Comparison of ENCODE assay signal across 20 cellular contexts in the genomic region with DNA sequence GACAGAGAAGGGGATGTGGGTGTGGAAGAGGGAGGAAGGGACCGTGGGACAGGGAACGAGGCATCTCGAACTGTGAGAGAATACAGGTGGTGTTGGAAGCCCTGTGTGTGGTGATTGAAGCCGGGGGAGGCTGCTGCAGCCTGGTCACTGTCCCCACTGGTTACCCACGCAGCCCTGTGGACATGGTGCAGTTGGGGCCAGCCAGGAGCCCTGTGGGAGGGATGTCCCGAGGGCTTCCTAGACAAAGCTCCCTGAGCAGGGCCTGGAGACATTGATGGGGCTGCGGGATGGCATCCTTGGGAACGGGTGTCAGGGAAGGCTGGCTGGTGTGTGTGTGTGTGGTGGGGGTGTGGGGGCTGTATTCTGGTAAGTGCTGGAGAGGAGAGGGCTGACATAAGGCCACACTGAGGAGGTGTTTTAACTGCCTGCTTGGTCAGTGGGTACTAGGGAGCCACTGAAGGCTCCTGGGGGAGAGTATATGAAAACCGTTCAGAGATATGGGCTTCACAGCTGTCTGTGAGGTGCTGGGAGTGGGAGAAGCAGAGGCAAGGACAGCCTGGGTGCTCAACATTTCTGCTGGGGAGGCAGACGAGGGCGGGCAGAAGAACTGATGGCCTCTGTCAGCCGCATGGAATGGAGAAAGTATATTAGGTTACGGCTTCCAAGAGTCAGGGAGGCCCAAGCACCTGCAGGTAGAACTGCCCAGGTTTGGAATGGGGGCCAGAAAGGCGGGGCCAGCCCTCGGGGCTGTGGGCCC. TPM values are rescaled to one million over a fixed set of nuclear protein-coding genes. Genes with fewer than 3 reads are reported as not detected.
DNase-seq lines count a peak whose midpoint lies in the region; ATAC-seq and TF ChIP-seq lines count a peak whose summit lies in the region.
"Had no signal": no experiment of that assay in that cellular context is flagged by ENCODE, and none has a peak within 500 bp of the region (broad histone marks: within the 10 kb centered on the region; RNA-seq: fewer than 3 reads in every experiment).

No MANE protein-coding gene starts in this region.

- H3K36me3 ChIP-seq in neuronal stem cell (replicated peaks in 1 of 2; ENCODE audit: control insufficient read depth in 2 of 2, insufficient read depth in 2 of 2, low read length in 2 of 2) = no peaks in the 10 kb centered on the region
- H3K36me3 ChIP-seq: uterus had no signal

- H2AFZ ChIP-seq in neuronal stem cell (ENCODE audit: low read length) = no peak overlapping the region

- H3K4me3 Mint-ChIP-seq in stimulated activated naive CD8-positive, alpha-beta T cell treated with anti-CD3 and anti-CD28 coated beads, Interleukin-15, Interleukin-2, amounts not matched to agents 100 ng/mL and 50 ng/mL, for 24 hours = no peak overlapping the region
- peak overlapping the region; percentile 66 for H3K4me3 Mint-ChIP-seq in glutamatergic neuron (ENCODE audit: unreplicated experiment)
- H3K4me3 Mint-ChIP-seq: activated CD4-positive, alpha-beta memory T cell treated with anti-CD3 and anti-CD28 coated beads, Interleukin-2, amount 10 ng/mL, durations not matched to agents 7 days and 5 days had no signal

- H3K4me3 ChIP-seq in neuronal stem cell (ENCODE audit: low read length in 2 of 2) = no peak overlapping the region
- H3K4me3 ChIP-seq in lower leg skin (ENCODE audit: low read depth, poor library complexity, severe bottlenecking) = no peak overlapping the region
- H3K4me3 ChIP-seq: K562, skin epidermis, uterus had no signal

- no peak overlapping the region for H3K27ac ChIP-seq in neuronal stem cell (replicated peaks; ENCODE audit: low read length)
- H3K27ac ChIP-seq: HL-60, uterus had no signal

- TF ChIP-seq POLR2A in lower leg skin (IDR thresholded peaks at IDR 0.05) = no peak

- H3K9me3 Mint-ChIP-seq in stimulated activated naive CD8-positive, alpha-beta T cell treated with anti-CD3 and anti-CD28 coated beads, Interleukin-15, Interleukin-2, amounts not matched to agents 100 ng/mL and 50 ng/mL, for 24 hours = peaks cover 6% of the 10 kb centered on the region
- peaks cover 31% of the 10 kb centered on the region for H3K9me3 Mint-ChIP-seq in glutamatergic neuron (ENCODE audit: unreplicated experiment)
- H3K9me3 Mint-ChIP-seq: immature natural killer cell had no signal

- H2BK12ac ChIP-seq in neuronal stem cell (ENCODE audit: low read length) = peak overlapping the region; percentile 41

- H3K9ac ChIP-seq in neuronal stem cell (ENCODE audit: low read depth, low read length, poor library complexity) = peak overlapping the region; percentile 79

- H3K4me2 ChIP-seq in neuronal stem cell (ENCODE audit: insufficient read depth, low read length, poor library complexity, severe bottlenecking) = no peak overlapping the region

- WGBS in neuronal stem cell (ENCODE audit: extremely low coverage in 2 of 2, insufficient read length in 2 of 2, insufficient replicate concordance in 1 of 2), 2 donors = no CpG with 5 or more reads among the region's 15 CpGs
- 80 to 87% methylated on average over 15 of the region's 15 CpGs for WGBS in lower leg skin, 2 donors

- H2BK5ac ChIP-seq in neuronal stem cell (ENCODE audit: low read length) = peak overlapping the region; percentile 95

- H4K91ac ChIP-seq in neuronal stem cell (ENCODE audit: low read depth, low read length, poor library complexity) = no peak overlapping the region

- peaks cover 5% of the 10 kb centered on the region for H3K4me1 Mint-ChIP-seq in stimulated activated naive CD8-positive, alpha-beta T cell treated with anti-CD3 and anti-CD28 coated beads, Interleukin-15, Interleukin-2, amounts not matched to agents 100 ng/mL and 50 ng/mL, for 24 hours (ENCODE audit: low read depth)
- peaks cover 75% of the 10 kb centered on the region for H3K4me1 Mint-ChIP-seq in glutamatergic neuron (ENCODE audit: low read depth, unreplicated experiment)

- H3K27me3 Mint-ChIP-seq in stimulated activated naive CD8-positive, alpha-beta T cell treated with anti-CD3 and anti-CD28 coated beads, Interleukin-15, Interleukin-2, amounts not matched to agents 100 ng/mL and 50 ng/mL, for 24 hours = no peaks in the 10 kb centered on the region
- H3K27me3 Mint-ChIP-seq in glutamatergic neuron (ENCODE audit: unreplicated experiment) = peaks cover 27% of the 10 kb centered on the region
- H3K27me3 Mint-ChIP-seq: activated CD4-positive, alpha-beta memory T cell treated with anti-CD3 and anti-CD28 coated beads, Interleukin-2, amount 10 ng/mL, durations not matched to agents 7 days and 5 days had no signal

- no peak for TF ChIP-seq CTCF in glutamatergic neuron (IDR thresholded peaks at IDR 0.05; ENCODE audit: partially characterized antibody, unreplicated experiment)
- no peak for TF ChIP-seq CTCF in lower leg skin (IDR thresholded peaks at IDR 0.05)

- peak overlapping the region; percentile 67 for H3K27ac Mint-ChIP-seq in stimulated activated naive CD8-positive, alpha-beta T cell treated with anti-CD3 and anti-CD28 coated beads, Interleukin-15, Interleukin-2, amounts not matched to agents 100 ng/mL and 50 ng/mL, for 24 hours
- peak overlapping the region; percentile 93 for H3K27ac Mint-ChIP-seq in glutamatergic neuron (ENCODE audit: unreplicated experiment)
- H3K27ac Mint-ChIP-seq: activated CD4-positive, alpha-beta memory T cell treated with anti-CD3 and anti-CD28 coated beads, Interleukin-2, amount 10 ng/mL, durations not matched to agents 7 days and 5 days had no signal

- no peak for ATAC-seq in stimulated activated naive CD8-positive, alpha-beta T cell treated with anti-CD3 and anti-CD28 coated beads, Interleukin-15, Interleukin-2, amounts not matched to agents 100 U/mL and 50 U/mL, for 24 hours
- ATAC-seq in GM19035 (IDR thresholded peaks at IDR 0.05; ENCODE audit: unreplicated experiment) = no peak
- ATAC-seq: Panc1 had no signal

- H3K14ac ChIP-seq in neuronal stem cell (ENCODE audit: low read length) = no peak overlapping the region

- peak overlapping the region; percentile 98 for H2AK5ac ChIP-seq in neuronal stem cell (ENCODE audit: low read depth, low read length)

- intact Hi-C loops in lower leg skin (cut with DNase I; ENCODE audit: low total_unique reads) = no loop called here

- H3K18ac ChIP-seq in neuronal stem cell (ENCODE audit: low read length) = peak overlapping the region; percentile 93

- H3K4ac ChIP-seq in neuronal stem cell (ENCODE audit: low read length) = no peak overlapping the region

- DNase-seq in stimulated activated naive CD8-positive, alpha-beta T cell treated with anti-CD3 and anti-CD28 coated beads, Interleukin-15, Interleukin-2, amounts not matched to agents 100 U/mL and 50 U/mL, for 24 hours = no peak
- DNase-seq in glutamatergic neuron (no peak), neuronal stem cell (ENCODE audit: low spot score) (no peak), AG20443 (ENCODE audit: low spot score) (no peak), lower leg skin (ENCODE audit: low spot score in 2 of 2) (no peak), nucleus accumbens (lab: John Stamatoyannopoulos, UW) (no peak)
- DNase-seq: activated CD4-positive, alpha-beta memory T cell treated with anti-CD3 and anti-CD28 coated beads, Interleukin-2, amount 10 ng/mL, durations not matched to agents 7 days and 5 days; amniotic stem cell; cortex of kidney; immature natural killer cell; NCI-H748 treated with DMSO at 0.1 percent for 48 hours; stimulated activated naive CD4-positive, alpha-beta T cell treated with Interleukin-2 at 50 U/mL for 16 hours; SW 1271; uterus had no signal

- H3K23ac ChIP-seq in neuronal stem cell (ENCODE audit: low read depth, low read length, poor library complexity) = peak overlapping the region; percentile 78

- peak overlapping the region; percentile 10 for H2BK120ac ChIP-seq in neuronal stem cell (ENCODE audit: low read depth, low read length)

- peaks cover 0 to 4% (median 0%) of the 10 kb centered on the region in 3 experiments for H3K27me3 ChIP-seq in neuronal stem cell (ENCODE audit: control insufficient read depth in 3 of 3, insufficient read depth in 3 of 3, low read depth in 1 of 3, low read length in 3 of 3)
- H3K27me3 ChIP-seq: uterus had no signal

- no peaks in the 10 kb centered on the region for H3K36me3 Mint-ChIP-seq in stimulated activated naive CD8-positive, alpha-beta T cell treated with anti-CD3 and anti-CD28 coated beads, Interleukin-15, Interleukin-2, amounts not matched to agents 100 ng/mL and 50 ng/mL, for 24 hours (ENCODE audit: low read depth)
- no peaks in the 10 kb centered on the region for H3K36me3 Mint-ChIP-seq in glutamatergic neuron (ENCODE audit: unreplicated experiment)
- H3K36me3 Mint-ChIP-seq: immature natural killer cell had no signal

- H3K9me3 ChIP-seq in neuronal stem cell (replicated peaks in 1 of 2; ENCODE audit: control insufficient read depth in 2 of 2, insufficient read depth in 1 of 2, low read depth in 1 of 2, low read length in 2 of 2) = no peaks in the 10 kb centered on the region
- H3K9me3 ChIP-seq: uterus had no signal

- peaks cover 11% of the 10 kb centered on the region for H3K79me1 ChIP-seq in neuronal stem cell (ENCODE audit: low read depth, low read length)

- H4K8ac ChIP-seq in neuronal stem cell (ENCODE audit: low read depth, low read length) = no peak overlapping the region

- H2BK15ac ChIP-seq in neuronal stem cell (ENCODE audit: low read length) = peak overlapping the region; percentile 56

- peaks cover 50% of the 10 kb centered on the region in 2 donors for H3K4me1 ChIP-seq in neuronal stem cell (ENCODE audit: control insufficient read depth in 2 of 2, insufficient read depth in 1 of 2, low read depth in 1 of 2, low read length in 2 of 2)

RNA-seq across cellular contexts. Expression of a gene that starts 20.0 kb away (rescaled TPM):
- 336 TPM for total RNA-seq in glutamatergic neuron (ENCODE audit: unreplicated experiment)
- polyA plus RNA-seq in neuronal stem cell (2013, experiment 1 of 2) = 22.1 TPM
- polyA plus RNA-seq in neuronal stem cell (2013, experiment 2 of 2) = 22.8 TPM
- 10 to 100 TPM; 35.3 to 53.6 (median 42.6) TPM for total RNA-seq in lower leg skin
- polyA plus RNA-seq: immature natural killer cell had no signal
